In the genomic region with DNA sequence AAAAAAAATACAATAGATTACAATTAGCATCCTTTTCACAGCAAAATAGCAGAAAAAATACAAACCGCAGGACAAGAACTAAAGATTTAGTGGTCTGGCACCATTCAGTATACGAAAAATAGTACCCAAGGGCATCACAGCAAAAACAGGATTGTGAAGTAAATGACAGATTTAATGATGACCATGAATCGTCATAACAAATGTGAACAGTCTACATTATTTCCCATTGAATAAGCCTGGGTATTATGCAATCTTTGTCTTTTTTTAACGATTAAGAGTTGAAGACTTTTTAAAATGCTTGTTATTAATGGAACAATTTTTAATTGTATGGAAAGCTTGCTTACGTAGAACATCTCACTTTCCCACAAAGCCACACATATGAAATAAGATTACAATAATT, we compare ENCODE assay signal across 28 cellular contexts.
"Had no signal": no experiment of that assay in that cellular context is flagged by ENCODE, and none has a peak within 500 bp of the region (broad histone marks: within the 10 kb centered on the region; RNA-seq: fewer than 3 reads in every experiment).

No MANE protein-coding gene starts in this region.

- H3K27me3 ChIP-seq: heart right ventricle, neutrophil, thyroid gland, upper lobe of left lung, vagina had no signal

- H3K9me3 Mint-ChIP-seq: activated CD4-positive, alpha-beta T cell treated with anti-CD3 and anti-CD28 coated beads, Interleukin-2, amount 10 ng/mL, durations not matched to agents 7 days and 5 days; activated CD8-positive, alpha-beta T cell treated with anti-CD3 and anti-CD28 coated beads for 36 hours; activated naive CD4-positive, alpha-beta T cell treated with anti-CD3 and anti-CD28 coated beads, Interleukin-2, amount 50 U/mL, for 24 hours; activated T-helper 2 cell treated with anti-CD3 and anti-CD28 coated beads, Interferon-gamma antibody, Interleukin-2, Interleukin-4, amounts not matched to agents 10 μg/mL and 5 μg/mL and 100 μg/mL, durations not matched to agents 14 hours and 24 hours and 36 hours; nephron progenitor cell; stimulated activated naive CD8-positive, alpha-beta T cell treated with anti-CD3 and anti-CD28 coated beads, Interleukin-15, amount 100 ng/mL, for 72 hours had no signal

- H3K9me3 ChIP-seq: heart right ventricle, left ventricle myocardium inferior, neutrophil, thyroid gland, upper lobe of left lung, vagina had no signal

- H3K27me3 Mint-ChIP-seq: activated CD4-positive, alpha-beta T cell treated with anti-CD3 and anti-CD28 coated beads, Interleukin-2, amount 10 ng/mL, durations not matched to agents 7 days and 5 days; activated CD8-positive, alpha-beta T cell treated with anti-CD3 and anti-CD28 coated beads for 36 hours; activated naive CD4-positive, alpha-beta T cell treated with anti-CD3 and anti-CD28 coated beads, Interleukin-2, amount 50 U/mL, for 24 hours; naive B cell; stimulated activated memory B cell treated with anti-CD40 and anti-IgM and Interleukin-4, amounts not matched to agents 10 μg/mL and 1 μg/mL and 100 μg/mL, for 72 hours; stimulated activated naive CD8-positive, alpha-beta T cell treated with anti-CD3 and anti-CD28 coated beads, Interleukin-15, amount 100 ng/mL, for 72 hours had no signal

- H3K36me3 Mint-ChIP-seq: activated naive CD4-positive, alpha-beta T cell treated with anti-CD3 and anti-CD28 coated beads, Interleukin-2, amount 50 U/mL, for 24 hours; naive B cell; stimulated activated memory B cell treated with anti-CD40 and anti-IgM and Interleukin-4, amounts not matched to agents 10 μg/mL and 1 μg/mL and 100 μg/mL, for 72 hours had no signal

- H3K4me3 Mint-ChIP-seq: activated CD4-positive, alpha-beta T cell treated with anti-CD3 and anti-CD28 coated beads, Interleukin-2, amount 10 ng/mL, durations not matched to agents 7 days and 5 days; activated CD8-positive, alpha-beta T cell treated with anti-CD3 and anti-CD28 coated beads for 36 hours; activated naive CD4-positive, alpha-beta T cell treated with anti-CD3 and anti-CD28 coated beads, Interleukin-2, amount 50 U/mL, for 24 hours; naive B cell; nephron progenitor cell; stimulated activated memory B cell treated with anti-CD40 and anti-IgM and Interleukin-4, amounts not matched to agents 10 μg/mL and 1 μg/mL and 100 μg/mL, for 72 hours; stimulated activated naive CD8-positive, alpha-beta T cell treated with anti-CD3 and anti-CD28 coated beads, Interleukin-15, amount 100 ng/mL, for 72 hours had no signal

- H3K27ac Mint-ChIP-seq: activated CD4-positive, alpha-beta T cell treated with anti-CD3 and anti-CD28 coated beads, Interleukin-2, amount 10 ng/mL, durations not matched to agents 7 days and 5 days; activated CD8-positive, alpha-beta T cell treated with anti-CD3 and anti-CD28 coated beads for 36 hours; activated naive CD4-positive, alpha-beta T cell treated with anti-CD3 and anti-CD28 coated beads, Interleukin-2, amount 50 U/mL, for 24 hours; activated T-helper 2 cell treated with anti-CD3 and anti-CD28 coated beads, Interferon-gamma antibody, Interleukin-2, Interleukin-4, amounts not matched to agents 10 μg/mL and 5 μg/mL and 100 μg/mL, durations not matched to agents 14 hours and 24 hours and 36 hours; naive B cell; nephron progenitor cell; stimulated activated memory B cell treated with anti-CD40 and anti-IgM and Interleukin-4, amounts not matched to agents 10 μg/mL and 1 μg/mL and 100 μg/mL, for 72 hours; stimulated activated naive CD8-positive, alpha-beta T cell treated with anti-CD3 and anti-CD28 coated beads, Interleukin-15, amount 100 ng/mL, for 72 hours had no signal

- H3K4me3 ChIP-seq: heart right ventricle, left ventricle myocardium inferior, thyroid gland, upper lobe of left lung, vagina had no signal

- ATAC-seq: activated CD8-positive, alpha-beta T cell treated with anti-CD3 and anti-CD28 coated beads for 36 hours; heart right ventricle; sciatic nerve; stimulated activated memory B cell treated with anti-CD40 and anti-IgM and Interleukin-4, amounts not matched to agents 10 μg/mL and 1 μg/mL and 100 μg/mL, for 72 hours; stimulated activated naive CD8-positive, alpha-beta T cell treated with anti-CD3 and anti-CD28 coated beads, Interleukin-15, amount 100 ng/mL, for 72 hours had no signal

- H3K4me1 ChIP-seq: heart right ventricle, left ventricle myocardium inferior, thyroid gland, upper lobe of left lung, vagina had no signal

- H3K4me1 Mint-ChIP-seq: activated CD4-positive, alpha-beta T cell treated with anti-CD3 and anti-CD28 coated beads, Interleukin-2, amount 10 ng/mL, durations not matched to agents 7 days and 5 days; activated naive CD4-positive, alpha-beta T cell treated with anti-CD3 and anti-CD28 coated beads, Interleukin-2, amount 50 U/mL, for 24 hours; naive B cell; stimulated activated memory B cell treated with anti-CD40 and anti-IgM and Interleukin-4, amounts not matched to agents 10 μg/mL and 1 μg/mL and 100 μg/mL, for 72 hours; stimulated activated naive CD8-positive, alpha-beta T cell treated with anti-CD3 and anti-CD28 coated beads, Interleukin-15, amount 100 ng/mL, for 72 hours had no signal

- DNase-seq: activated CD4-positive, alpha-beta T cell treated with anti-CD3 and anti-CD28 coated beads, Interleukin-2, amount 10 ng/mL, durations not matched to agents 7 days and 5 days; activated CD4-positive, CD25-positive, alpha-beta regulatory T cell treated with anti-CD3 and anti-CD28 coated beads, Interleukin-2, amount 50 U/mL, for 72 hours; activated CD8-positive, alpha-beta T cell treated with anti-CD3 and anti-CD28 coated beads for 36 hours; activated T-cell treated with anti-CD3 and anti-CD28 coated beads, Interleukin-2, amount 50 U/mL, for 48 hours; effector CD8-positive, alpha-beta T cell; erythroblast; foreskin fibroblast; heart right ventricle; left ventricle myocardium inferior; naive B cell; nephron progenitor cell; small intestine; stimulated activated CD4-positive, alpha-beta T cell treated with anti-CD3 and anti-CD28 coated beads, Interleukin-1b, Interleukin-23, amount 100 ng/mL, for 48 hours; stimulated activated CD4-positive, alpha-beta T cell treated with anti-CD3 and anti-CD28 coated beads, Interleukin-4, amount 100 ng/mL, for 4 hours; stimulated activated CD8-positive, alpha-beta memory T cell treated with anti-CD3 and anti-CD28 coated beads, Interleukin-4, amount 100 ng/mL, for 48 hours; stimulated activated naive CD8-positive, alpha-beta T cell treated with anti-CD3 and anti-CD28 coated beads, Interleukin-15, amount 100 ng/mL, for 72 hours; substantia nigra; T-helper 2 cell; thyroid gland; upper lobe of left lung had no signal

- H3K36me3 ChIP-seq: heart right ventricle, left ventricle myocardium inferior, neutrophil, thyroid gland, upper lobe of left lung, vagina had no signal

- H3K27ac ChIP-seq: heart right ventricle, left ventricle myocardium inferior, neutrophil, thyroid gland, upper lobe of left lung, vagina had no signal

- FAIRE-seq: colon, endometrium, small intestine had no signal
